ENCODE assay signal across 21 cellular contexts in genomic region chr18:34023471-34023870, GRCh38.
DNase-seq lines count a peak whose midpoint lies in the region; ATAC-seq, FAIRE-seq and TF ChIP-seq lines count a peak whose summit lies in the region.
"Had no signal": no experiment of that assay in that cellular context is flagged by ENCODE, and none has a peak within 500 bp of the region (broad histone marks: within the 10 kb centered on the region; RNA-seq: fewer than 3 reads in every experiment).

No MANE protein-coding gene starts in this region.

- H3K27ac ChIP-seq in spleen, result no peak overlapping the region
- H3K27ac ChIP-seq: body of pancreas, heart right ventricle, ovary, PC-9, sigmoid colon had no signal

- H3K36me3 ChIP-seq in spleen, result no peaks in the 10 kb centered on the region
- H3K36me3 ChIP-seq: heart right ventricle, ovary, sigmoid colon had no signal

- WGBS in spleen, 5 donors, result 69 to 82% (median 73%) methylated on average over 4 of the region's 4 CpGs

- H3K27me3 ChIP-seq in spleen (replicated peaks in 1 of 7), result no peaks in the 10 kb centered on the region
- H3K27me3 ChIP-seq: ovary, sigmoid colon had no signal

- DNase-seq in ELF-1 (ENCODE audit: low read depth, low spot score) (peak; percentile 22), RCC 7860 (ENCODE audit: low spot score) (peak; percentile 11), epithelial cell of esophagus (ENCODE audit: low read depth) (peak; percentile 39), kidney glomerular epithelial cell (lab: John Stamatoyannopoulos, UW) (peak; percentile 71), spleen (no peak), DMS 273 (lab: John Stamatoyannopoulos, UW; ENCODE audit: unreplicated experiment) (no peak), NOMO-1 (lab: John Stamatoyannopoulos, UW; ENCODE audit: unreplicated experiment in 2 of 2) (no peak)
- DNase-seq: activated CD4-positive, alpha-beta T cell treated with anti-CD3 and anti-CD28 coated beads, Interleukin-2, amount 50 U/mL, for 1 hour; activated naive CD4-positive, alpha-beta T cell treated with anti-CD3 and anti-CD28 coated beads, Interleukin-2, amount 10 ng/mL, durations not matched to agents 7 days and 5 days; body of pancreas; heart right ventricle; NCI-H1048; NCI-H2081 treated with DMSO at 0.1 percent for 48 hours; NCI-H524 treated with DMSO at 0.1 percent for 48 hours; ovary; PC-9; sigmoid colon; stimulated activated CD4-positive, alpha-beta T cell treated with anti-CD3 and anti-CD28 coated beads, Interleukin-4, amount 100 ng/mL, for 1 hour had no signal

- intact Hi-C loops in spleen (cut with DNase I; ENCODE audit: low total_unique reads), result no loop called here

- no peaks in the 10 kb centered on the region for H3K4me1 ChIP-seq in spleen
- H3K4me1 ChIP-seq: body of pancreas, heart right ventricle, sigmoid colon had no signal

- FAIRE-seq in RCC 7860 (lab: Jason Lieb, UNC), result no peak
- FAIRE-seq: TTC549 had no signal

- H3K9me3 ChIP-seq in spleen, result no peaks in the 10 kb centered on the region
- H3K9me3 ChIP-seq: body of pancreas, heart right ventricle, ovary, sigmoid colon had no signal

- no peak for ATAC-seq in GM18873 (IDR thresholded peaks at IDR 0.05; ENCODE audit: low FRiP score, unreplicated experiment)
- ATAC-seq: body of pancreas, heart right ventricle, SK-N-SH treated with all-trans-retinoic acid at 6 μM for 48 hours had no signal

- no peak for TF ChIP-seq POLR2A in spleen (IDR thresholded peaks at IDR 0.05)

- H3K4me3 ChIP-seq in epithelial cell of esophagus (ENCODE audit: low read length), result no peak overlapping the region
- no peak overlapping the region for H3K4me3 ChIP-seq in spleen
- H3K4me3 ChIP-seq: body of pancreas, heart right ventricle, ovary, PC-9, sigmoid colon had no signal

- TF ChIP-seq CTCF in epithelial cell of esophagus (IDR thresholded peaks at IDR 0.05; ENCODE audit: insufficient read depth, low read depth, low read length, missing control alignments) (no peak), spleen (IDR thresholded peaks at IDR 0.05 in 8 of 11, conservative IDR thresholded peaks at IDR 0.05 in 3 of 11) (no peak)

Comparison
In these comparisons a context has a peak if more than half of its experiments do, and no peak if none do; other contexts are left out.
1. DNase-seq: peak in ELF-1 (single experiment), RCC 7860 (single experiment), epithelial cell of esophagus (single experiment) and kidney glomerular epithelial cell (single experiment); none in spleen (single experiment), DMS 273 (single experiment) and NOMO-1 (0 of 2).